In the genomic region with DNA sequence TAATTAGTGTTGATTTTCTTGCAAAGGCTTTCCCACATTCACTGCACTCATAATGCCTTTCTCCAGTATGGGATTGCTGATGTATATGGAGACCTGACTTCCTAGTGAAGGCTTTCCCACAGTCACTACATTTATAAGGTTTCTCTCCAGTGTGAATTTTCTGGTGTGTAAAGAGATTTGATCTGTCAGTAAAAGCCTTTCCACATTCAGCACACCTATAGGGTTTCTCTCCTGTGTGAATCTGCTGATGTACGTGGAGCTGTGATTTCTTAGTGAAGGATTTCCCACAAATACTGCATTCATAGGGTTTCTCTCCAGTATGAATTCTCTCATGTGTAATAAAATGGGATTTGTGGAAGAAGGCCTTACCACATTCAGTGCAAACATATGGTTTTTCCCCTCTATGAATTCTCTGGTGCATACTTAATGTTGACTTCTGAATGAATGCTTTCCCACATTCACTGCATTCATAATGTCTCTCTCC, we compare ENCODE assay signal across 11 cellular contexts.
"Had no signal": no experiment of that assay in that cellular context is flagged by ENCODE, and none has a peak within 500 bp of the region (broad histone marks: within the 10 kb centered on the region; RNA-seq: fewer than 3 reads in every experiment).

No MANE protein-coding gene starts in this region.

- ATAC-seq: activated CD4-positive, CD25-positive, alpha-beta regulatory T cell treated with anti-CD3 and anti-CD28 coated beads, Interleukin-2, amount 50 U/mL, for 24 hours; activated naive CD4-positive, alpha-beta T cell treated with anti-CD3 and anti-CD28 coated beads, Interleukin-2, amount 50 U/mL, for 72 hours; left ventricle myocardium superior; stimulated activated effector memory CD8-positive, alpha-beta T cell treated with anti-CD3 and anti-CD28 coated beads, Interleukin-12 subunit alpha, Interleukin-12 subunit beta, amount 100 ng/mL, for 72 hours had no signal

- H3K27ac ChIP-seq: breast epithelium, dorsolateral prefrontal cortex, parathyroid adenoma, skin epidermis had no signal

- DNase-seq: activated effector memory CD4-positive, alpha-beta T cell treated with Interleukin-2 at 50 U/mL for 16 hours; dorsolateral prefrontal cortex; left ventricle myocardium superior; naive B cell; trophoblast cell had no signal

- H3K4me3 ChIP-seq: breast epithelium, dorsolateral prefrontal cortex, skin epidermis had no signal

- H3K4me1 ChIP-seq: breast epithelium, parathyroid adenoma had no signal

- H2AFZ ChIP-seq: parathyroid adenoma had no signal

- H3K9ac ChIP-seq: parathyroid adenoma had no signal

- H3K79me2 ChIP-seq: parathyroid adenoma had no signal

- H3K27me3 ChIP-seq: breast epithelium, dorsolateral prefrontal cortex had no signal
